ENCODE assay signal across 9 cellular contexts in the genomic region with DNA sequence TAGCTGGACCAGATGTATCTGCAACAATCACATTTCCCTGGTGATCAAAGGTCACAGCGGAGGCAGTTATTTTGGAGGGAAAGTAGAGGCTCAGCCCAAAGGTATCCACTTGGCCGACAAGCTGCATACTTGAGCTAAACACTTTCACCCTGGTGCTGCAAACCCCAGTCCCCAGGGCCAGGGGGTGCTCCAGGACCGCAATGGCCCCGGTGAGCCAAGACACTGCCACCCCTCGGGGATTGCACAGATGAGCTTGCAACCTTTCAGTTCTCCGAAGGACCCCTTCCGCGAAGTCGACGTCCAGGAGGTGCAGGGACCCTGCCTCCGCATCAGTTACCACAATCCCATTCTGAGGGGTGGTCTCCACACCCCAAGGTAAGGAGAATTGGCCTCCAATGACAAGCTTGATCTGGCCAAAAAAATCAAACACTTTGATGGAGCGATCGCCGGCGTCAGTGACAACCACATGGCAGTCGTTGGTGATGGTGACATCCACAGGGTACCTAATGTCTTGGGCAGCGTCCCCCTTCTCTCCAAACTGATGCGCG. TPM values are rescaled to one million over a fixed set of nuclear protein-coding genes. Genes with fewer than 3 reads are reported as not detected.
DNase-seq lines count a peak whose midpoint lies in the region; ATAC-seq and TF ChIP-seq lines count a peak whose summit lies in the region.
"Had no signal": no experiment of that assay in that cellular context is flagged by ENCODE, and none has a peak within 500 bp of the region (broad histone marks: within the 10 kb centered on the region; RNA-seq: fewer than 3 reads in every experiment).

No MANE protein-coding gene starts in this region.

- peak overlapping the region; percentile 54 for H3K4me3 Mint-ChIP-seq in activated naive CD8-positive, alpha-beta T cell
- no peak overlapping the region for H3K4me3 Mint-ChIP-seq in activated naive CD8-positive, alpha-beta T cell treated with anti-CD3 and anti-CD28 coated beads for 36 hours

- H3K36me3 Mint-ChIP-seq in activated naive CD8-positive, alpha-beta T cell: peaks cover 11% of the 10 kb centered on the region
- H3K36me3 Mint-ChIP-seq in activated naive CD8-positive, alpha-beta T cell treated with anti-CD3 and anti-CD28 coated beads for 36 hours: peaks cover 10% of the 10 kb centered on the region

- H3K9me3 Mint-ChIP-seq in activated naive CD8-positive, alpha-beta T cell (ENCODE audit: low read depth): peaks cover 12% of the 10 kb centered on the region
- peaks cover 11% of the 10 kb centered on the region for H3K9me3 Mint-ChIP-seq in activated naive CD8-positive, alpha-beta T cell treated with anti-CD3 and anti-CD28 coated beads for 36 hours

- H3K27me3 ChIP-seq in WERI-Rb-1 (ENCODE audit: insufficient read depth, low read depth, severe bottlenecking) (no peaks in the 10 kb centered on the region), tibial artery (no peaks in the 10 kb centered on the region)

- peak; percentile 66 for TF ChIP-seq CTCF in WERI-Rb-1 (IDR thresholded peaks at IDR 0.05; ENCODE audit: low read depth, low read length)
- TF ChIP-seq CTCF in tibial artery (IDR thresholded peaks at IDR 0.05): no peak

- no peak overlapping the region for H3K27ac ChIP-seq in WERI-Rb-1
- peak overlapping the region; percentile 55 to 68 for H3K27ac ChIP-seq in tibial artery

- no peak for ATAC-seq in GM21528 (IDR thresholded peaks at IDR 0.05; ENCODE audit: low FRiP score, unreplicated experiment)
- no peak for ATAC-seq in HG02798 (IDR thresholded peaks at IDR 0.05; ENCODE audit: poor library complexity, unreplicated experiment)

- H3K27ac Mint-ChIP-seq in activated naive CD8-positive, alpha-beta T cell: no peak overlapping the region
- H3K27ac Mint-ChIP-seq in activated naive CD8-positive, alpha-beta T cell treated with anti-CD3 and anti-CD28 coated beads for 36 hours: no peak overlapping the region

- no peak overlapping the region for H3K4me3 ChIP-seq in WERI-Rb-1 (ENCODE audit: low read depth, low read length)
- H3K4me3 ChIP-seq in tibial artery: peak overlapping the region; percentile 58 to 60

- H3K9me3 ChIP-seq in WERI-Rb-1 (ENCODE audit: severe bottlenecking): peaks cover 7% of the 10 kb centered on the region
- H3K9me3 ChIP-seq in tibial artery: no peaks in the 10 kb centered on the region

- no peaks in the 10 kb centered on the region for H3K36me3 ChIP-seq in WERI-Rb-1
- no peaks in the 10 kb centered on the region for H3K36me3 ChIP-seq in tibial artery

- peaks cover 0 to 24% (median 14%) of the 10 kb centered on the region in 4 donors for H3K4me1 ChIP-seq in tibial artery

- H3K27me3 Mint-ChIP-seq in activated naive CD8-positive, alpha-beta T cell: peaks cover 14% of the 10 kb centered on the region
- peaks cover 50% of the 10 kb centered on the region for H3K27me3 Mint-ChIP-seq in activated naive CD8-positive, alpha-beta T cell treated with anti-CD3 and anti-CD28 coated beads for 36 hours

- intact Hi-C loops in tibial artery (cut with DNase I; ENCODE audit: low total_unique reads): loop anchor here (5.0 kb wide), 2 partner anchors 134 to 284 kb away; a partner anchor contains a TSS

- H3K4me1 Mint-ChIP-seq in activated naive CD8-positive, alpha-beta T cell (ENCODE audit: low read depth): peaks cover 8% of the 10 kb centered on the region
- H3K4me1 Mint-ChIP-seq in activated naive CD8-positive, alpha-beta T cell treated with anti-CD3 and anti-CD28 coated beads for 36 hours: peaks cover 11% of the 10 kb centered on the region

- no peak for DNase-seq in activated naive CD8-positive, alpha-beta T cell treated with anti-CD3 and anti-CD28 coated beads for 36 hours
- DNase-seq in WERI-Rb-1: peak; percentile 41
- DNase-seq in iPS-NIHi7 (ENCODE audit: extremely low spot score): peak; percentile 64
- no peak for DNase-seq in tibial artery
- DNase-seq in C1 segment of cervical spinal cord (lab: John Stamatoyannopoulos, UW): no peak
- DNase-seq: activated CD8-positive, alpha-beta memory T cell treated with anti-CD3 and anti-CD28 coated beads, Interleukin-2, amount 50 U/mL, for 48 hours had no signal

RNA-seq across cellular contexts. Expression of a gene that starts 0.8 kb away (rescaled TPM):
- under 1 TPM; 0.16 to 0.19 TPM for total RNA-seq in activated naive CD8-positive, alpha-beta T cell treated with anti-CD3 and anti-CD28 coated beads for 36 hours

RNA-seq across cellular contexts. Expression of a gene that starts 33.2 kb away (rescaled TPM):
- 1 to 10 TPM; 8.2 TPM for total RNA-seq in activated naive CD8-positive, alpha-beta T cell treated with anti-CD3 and anti-CD28 coated beads for 36 hours

RNA-seq across cellular contexts. Expression of a gene that starts 33.6 kb away (rescaled TPM):
- 10 to 100 TPM; 11.8 to 12.0 TPM for total RNA-seq in activated naive CD8-positive, alpha-beta T cell treated with anti-CD3 and anti-CD28 coated beads for 36 hours

Comparison
In these comparisons a context has a peak if more than half of its experiments do, and no peak if none do; other contexts are left out.
1. DNase-seq: peak in WERI-Rb-1 (single experiment) and iPS-NIHi7 (single experiment); none in activated naive CD8-positive, alpha-beta T cell treated with anti-CD3 and anti-CD28 coated beads for 36 hours (single experiment), tibial artery (0 of 2) and C1 segment of cervical spinal cord (0 of 14).